In genomic region chr5:65047948-65048690, GRCh38 we compare ENCODE assay signal across 14 cellular contexts.
DNase-seq lines count a peak whose midpoint lies in the region; ATAC-seq and TF ChIP-seq lines count a peak whose summit lies in the region.
"Had no signal": no experiment of that assay in that cellular context is flagged by ENCODE, and none has a peak within 500 bp of the region (broad histone marks: within the 10 kb centered on the region; RNA-seq: fewer than 3 reads in every experiment).

No MANE protein-coding gene starts in this region.

- H3K36me3 Mint-ChIP-seq in activated CD8-positive, alpha-beta T cell treated with anti-CD3 and anti-CD28 coated beads for 36 hours (ENCODE audit: low read depth) = no peaks in the 10 kb centered on the region
- no peaks in the 10 kb centered on the region for H3K36me3 Mint-ChIP-seq in activated CD8-positive, alpha-beta T cell treated with anti-CD3 and anti-CD28 coated beads, Interleukin-2, amount 10 ng/mL, durations not matched to agents 7 days and 5 days (ENCODE audit: low read depth)
- no peaks in the 10 kb centered on the region for H3K36me3 Mint-ChIP-seq in stimulated activated naive B cell treated with anti-CD40 and anti-IgM and Interleukin-4, amounts not matched to agents 10 μg/mL and 1 μg/mL and 100 μg/mL, for 72 hours

- H3K27me3 Mint-ChIP-seq in activated CD8-positive, alpha-beta T cell treated with anti-CD3 and anti-CD28 coated beads for 36 hours = no peaks in the 10 kb centered on the region
- H3K27me3 Mint-ChIP-seq in activated CD8-positive, alpha-beta T cell treated with anti-CD3 and anti-CD28 coated beads, Interleukin-2, amount 10 ng/mL, durations not matched to agents 7 days and 5 days (ENCODE audit: low read depth) = peaks cover 1% of the 10 kb centered on the region
- no peaks in the 10 kb centered on the region for H3K27me3 Mint-ChIP-seq in stimulated activated naive B cell treated with anti-CD40 and anti-IgM and Interleukin-4, amounts not matched to agents 10 μg/mL and 1 μg/mL and 100 μg/mL, for 72 hours
- H3K27me3 Mint-ChIP-seq: activated T-cell treated with anti-CD3 and anti-CD28 coated beads, Interleukin-2, amount 50 U/mL, for 24 hours had no signal

- DNase-seq in activated CD8-positive, alpha-beta T cell treated with anti-CD3 and anti-CD28 coated beads for 36 hours = peak; percentile 15
- no peak for DNase-seq in activated CD8-positive, alpha-beta T cell treated with anti-CD3 and anti-CD28 coated beads, Interleukin-2, amount 10 ng/mL, durations not matched to agents 7 days and 5 days
- peak; percentile 41 for DNase-seq in stimulated activated naive B cell treated with anti-CD40 and anti-IgM and Interleukin-4, amounts not matched to agents 10 μg/mL and 1 μg/mL and 100 μg/mL, for 72 hours
- DNase-seq in activated naive CD4-positive, alpha-beta T cell treated with Interleukin-2 at 50 U/mL for 16 hours = no peak
- DNase-seq in Peyer's patch = no peak
- DNase-seq in GDM1 (lab: John Stamatoyannopoulos, UW) = no peak
- DNase-seq: activated T-cell treated with anti-CD3 and anti-CD28 coated beads, Interleukin-2, amount 50 U/mL, for 24 hours; DMS 273 treated with DMSO at 0.1 percent for 48 hours; endodermal cell; glutamatergic neuron; NCI-H2171 treated with DMSO at 0.1 percent for 48 hours had no signal

- H3K27me3 ChIP-seq in Peyer's patch = no peaks in the 10 kb centered on the region

- no peak overlapping the region for H3K4me3 Mint-ChIP-seq in activated CD8-positive, alpha-beta T cell treated with anti-CD3 and anti-CD28 coated beads for 36 hours
- H3K4me3 Mint-ChIP-seq in activated CD8-positive, alpha-beta T cell treated with anti-CD3 and anti-CD28 coated beads, Interleukin-2, amount 10 ng/mL, durations not matched to agents 7 days and 5 days = no peak overlapping the region
- no peak overlapping the region for H3K4me3 Mint-ChIP-seq in stimulated activated naive B cell treated with anti-CD40 and anti-IgM and Interleukin-4, amounts not matched to agents 10 μg/mL and 1 μg/mL and 100 μg/mL, for 72 hours
- H3K4me3 Mint-ChIP-seq: activated T-cell treated with anti-CD3 and anti-CD28 coated beads, Interleukin-2, amount 50 U/mL, for 24 hours; endodermal cell had no signal

- no peak for TF ChIP-seq POLR2A in Peyer's patch (IDR thresholded peaks at IDR 0.05)

- H3K27ac Mint-ChIP-seq in activated CD8-positive, alpha-beta T cell treated with anti-CD3 and anti-CD28 coated beads for 36 hours = no peak overlapping the region
- no peak overlapping the region for H3K27ac Mint-ChIP-seq in activated CD8-positive, alpha-beta T cell treated with anti-CD3 and anti-CD28 coated beads, Interleukin-2, amount 10 ng/mL, durations not matched to agents 7 days and 5 days
- H3K27ac Mint-ChIP-seq in stimulated activated naive B cell treated with anti-CD40 and anti-IgM and Interleukin-4, amounts not matched to agents 10 μg/mL and 1 μg/mL and 100 μg/mL, for 72 hours = no peak overlapping the region
- H3K27ac Mint-ChIP-seq: activated T-cell treated with anti-CD3 and anti-CD28 coated beads, Interleukin-2, amount 50 U/mL, for 24 hours; endodermal cell had no signal

- CTCF ChIA-PET in activated CD8-positive, alpha-beta T cell treated with anti-CD3 and anti-CD28 coated beads for 36 hours (lab: Charles Lee) = interaction anchor here (0.6 to 1.2 kb wide), 3 partner anchors 11 to 28 kb away, joined by 3 read pairs; no protein-coding TSS in a partner anchor
- CTCF ChIA-PET in activated CD8-positive, alpha-beta T cell treated with anti-CD3 and anti-CD28 coated beads, Interleukin-2, amount 10 ng/mL, durations not matched to agents 7 days and 5 days (lab: Charles Lee) = interaction anchor here (3.8 kb wide), 1 partner anchor 11 kb away, joined by 17 read pairs; no protein-coding TSS in a partner anchor

- H3K9me3 Mint-ChIP-seq in activated CD8-positive, alpha-beta T cell treated with anti-CD3 and anti-CD28 coated beads for 36 hours = no peaks in the 10 kb centered on the region
- H3K9me3 Mint-ChIP-seq in activated CD8-positive, alpha-beta T cell treated with anti-CD3 and anti-CD28 coated beads, Interleukin-2, amount 10 ng/mL, durations not matched to agents 7 days and 5 days (ENCODE audit: insufficient read depth) = no peaks in the 10 kb centered on the region
- no peaks in the 10 kb centered on the region for H3K9me3 Mint-ChIP-seq in stimulated activated naive B cell treated with anti-CD40 and anti-IgM and Interleukin-4, amounts not matched to agents 10 μg/mL and 1 μg/mL and 100 μg/mL, for 72 hours
- H3K9me3 Mint-ChIP-seq: activated T-cell treated with anti-CD3 and anti-CD28 coated beads, Interleukin-2, amount 50 U/mL, for 24 hours; endodermal cell had no signal

- H3K36me3 ChIP-seq in Peyer's patch = no peaks in the 10 kb centered on the region

- no peak overlapping the region for H3K4me3 ChIP-seq in Peyer's patch
- H3K4me3 ChIP-seq: A549 had no signal

- no peaks in the 10 kb centered on the region for H3K9me3 ChIP-seq in Peyer's patch
- H3K9me3 ChIP-seq: A549 had no signal

- H3K4me1 Mint-ChIP-seq in activated CD8-positive, alpha-beta T cell treated with anti-CD3 and anti-CD28 coated beads for 36 hours (ENCODE audit: low read depth) = no peaks in the 10 kb centered on the region
- H3K4me1 Mint-ChIP-seq in activated CD8-positive, alpha-beta T cell treated with anti-CD3 and anti-CD28 coated beads, Interleukin-2, amount 10 ng/mL, durations not matched to agents 7 days and 5 days (ENCODE audit: low read depth) = peaks cover 17% of the 10 kb centered on the region
- H3K4me1 Mint-ChIP-seq in stimulated activated naive B cell treated with anti-CD40 and anti-IgM and Interleukin-4, amounts not matched to agents 10 μg/mL and 1 μg/mL and 100 μg/mL, for 72 hours = peaks cover 0 to 10% of the 10 kb centered on the region in 2 donors
- H3K4me1 Mint-ChIP-seq: endodermal cell had no signal

- ATAC-seq in activated CD8-positive, alpha-beta T cell treated with anti-CD3 and anti-CD28 coated beads for 36 hours = peak; percentile 27
- ATAC-seq in activated CD8-positive, alpha-beta T cell treated with anti-CD3 and anti-CD28 coated beads, Interleukin-2, amount 10 ng/mL, durations not matched to agents 7 days and 5 days = no peak
- ATAC-seq in GM21717 (IDR thresholded peaks at IDR 0.05; ENCODE audit: unreplicated experiment) = peak; percentile 46
- peak; percentile 57 for ATAC-seq in HG03342 (IDR thresholded peaks at IDR 0.05; ENCODE audit: unreplicated experiment)
- ATAC-seq in stimulated activated naive B cell treated with anti-CD40 and anti-IgM and Interleukin-4, amounts not matched to agents 10 μg/mL and 1 μg/mL and 100 μg/mL, for 72 hours (replicated peaks) = peak; percentile 93 to 96
- ATAC-seq: A549 had no signal

- POLR2A ChIA-PET in activated CD8-positive, alpha-beta T cell treated with anti-CD3 and anti-CD28 coated beads for 36 hours (lab: Charles Lee) = interaction anchor here (0.6 kb wide), 2 partner anchors 13 to 267 kb away, joined by 3 read pairs; no protein-coding TSS in a partner anchor
- POLR2A ChIA-PET in activated CD8-positive, alpha-beta T cell treated with anti-CD3 and anti-CD28 coated beads, Interleukin-2, amount 10 ng/mL, durations not matched to agents 7 days and 5 days (lab: Charles Lee) = no interaction called here

- no peak overlapping the region for H3K27ac ChIP-seq in Peyer's patch
- H3K27ac ChIP-seq: A549 had no signal

- H3K4me1 ChIP-seq in Peyer's patch = no peaks in the 10 kb centered on the region
- H3K4me1 ChIP-seq: A549 had no signal

- TF ChIP-seq CTCF in activated CD8-positive, alpha-beta T cell treated with anti-CD3 and anti-CD28 coated beads for 36 hours (IDR thresholded peaks at IDR 0.05) = no peak
- no peak for TF ChIP-seq CTCF in Peyer's patch (IDR thresholded peaks at IDR 0.05)

- intact Hi-C loops in activated CD8-positive, alpha-beta T cell treated with anti-CD3 and anti-CD28 coated beads for 36 hours (cut with micrococcal nuclease) = no loop called here

Comparison
In these comparisons a context has a peak if more than half of its experiments do, and no peak if none do; other contexts are left out.
1. DNase-seq: peak in activated CD8-positive, alpha-beta T cell treated with anti-CD3 and anti-CD28 coated beads for 36 hours (single experiment) and stimulated activated naive B cell treated with anti-CD40 and anti-IgM and Interleukin-4, amounts not matched to agents 10 μg/mL and 1 μg/mL and 100 μg/mL, for 72 hours (single experiment); none in activated CD8-positive, alpha-beta T cell treated with anti-CD3 and anti-CD28 coated beads, Interleukin-2, amount 10 ng/mL, durations not matched to agents 7 days and 5 days (single experiment), activated naive CD4-positive, alpha-beta T cell treated with Interleukin-2 at 50 U/mL for 16 hours (single experiment), Peyer's patch (0 of 3) and GDM1 (single experiment).